8 cellular contexts compared by ENCODE assay signal in the genomic region with DNA sequence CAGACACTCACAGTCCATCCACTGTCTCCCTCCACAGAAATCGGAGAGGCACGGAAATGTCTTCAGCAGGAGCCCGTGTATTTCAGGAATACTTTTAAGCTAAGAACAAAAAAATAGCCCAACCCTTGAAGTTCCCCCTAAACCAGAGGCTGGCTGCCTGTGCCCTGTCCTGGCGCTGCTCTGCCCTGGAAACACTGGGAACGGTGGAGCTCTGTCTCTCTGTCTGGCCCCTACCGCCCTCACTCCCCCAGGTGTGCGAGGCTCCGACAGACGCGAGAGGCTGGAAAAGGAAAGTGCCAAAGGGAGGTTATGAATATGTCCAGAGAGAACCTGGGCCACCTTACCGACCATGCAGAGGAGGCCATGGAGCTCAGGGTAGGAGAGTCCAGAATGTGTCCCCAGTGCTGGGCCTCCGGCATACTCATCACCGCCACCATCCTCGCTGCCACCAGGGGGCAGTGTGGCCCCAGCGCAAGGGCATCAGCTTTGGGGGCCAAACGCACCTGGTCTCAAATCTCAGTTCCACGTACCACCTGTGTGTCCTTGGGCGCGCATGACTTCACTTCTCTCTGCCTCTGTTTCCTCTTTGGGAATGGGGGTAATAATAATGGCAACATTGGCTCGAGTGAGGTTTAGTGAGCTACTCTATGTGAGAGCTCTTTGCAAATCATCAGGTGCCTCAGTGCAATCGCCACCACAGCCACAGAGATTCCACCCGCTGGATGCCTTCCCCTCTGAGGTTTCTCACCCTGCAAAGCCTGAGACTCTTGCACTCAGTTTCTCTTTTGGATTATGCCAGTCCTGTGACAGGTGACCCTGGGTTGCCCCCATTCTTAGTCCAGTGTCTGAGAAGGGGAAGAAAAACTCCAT. TPM values are rescaled to one million over a fixed set of nuclear protein-coding genes. Genes with fewer than 3 reads are reported as not detected.
DNase-seq lines count a peak whose midpoint lies in the region; TF ChIP-seq lines count a peak whose summit lies in the region.

No MANE protein-coding gene starts in this region.

- peaks cover 18% of the 10 kb centered on the region for H3K4me1 ChIP-seq in Loucy (ENCODE audit: insufficient read depth, low read length, poor library complexity, severe bottlenecking)

- no peaks in the 10 kb centered on the region for H4K20me1 ChIP-seq in Loucy (ENCODE audit: insufficient read depth, low read length, poor library complexity, severe bottlenecking)

- H3K36me3 Mint-ChIP-seq in mesothelial cell of epicardium = no peaks in the 10 kb centered on the region

- no peak overlapping the region for H3K4me3 Mint-ChIP-seq in mesothelial cell of epicardium

- H3K27me3 ChIP-seq in Loucy (ENCODE audit: insufficient read depth, low read length, poor library complexity, severe bottlenecking) = no peaks in the 10 kb centered on the region

- DNase-seq in NCI-H510A treated with DMSO at 0.1 percent for 48 hours (lab: John Stamatoyannopoulos, UW) (peak; percentile 11), NCI-H510A (lab: John Stamatoyannopoulos, UW) (no peak), mesothelial cell of epicardium (ENCODE audit: low spot score in 2 of 2, unreplicated experiment in 2 of 2) (peak; percentile 51 to 79), cerebellum (ENCODE audit: low spot score) (no peak)
- peak; percentile 81 to 84 for DNase-seq in activated CD4-positive, alpha-beta T cell treated with anti-CD3 and anti-CD28 coated beads, Interleukin-2, amount 50 U/mL, for 48 hours
- DNase-seq in effector CD4-positive, alpha-beta T cell = peak; percentile 68
- DNase-seq in stimulated activated CD8-positive, alpha-beta memory T cell treated with anti-CD3 and anti-CD28 coated beads, Interleukin-4, amount 100 ng/mL, for 4 hours (ENCODE audit: low read depth in 2 of 2, low spot score in 1 of 2) = peak; percentile 55 to 70

- H3K4me3 ChIP-seq in Loucy (ENCODE audit: low read length, poor library complexity, severe bottlenecking) = no peak overlapping the region

- no peaks in the 10 kb centered on the region for H3K79me2 ChIP-seq in Loucy (ENCODE audit: insufficient read depth, low read length)

- TF ChIP-seq CTCF in Loucy (conservative IDR thresholded peaks at IDR 0.05; ENCODE audit: low read length) (peak; percentile 95), mesothelial cell of epicardium (IDR thresholded peaks at IDR 0.05; ENCODE audit: unreplicated experiment) (peak; percentile 94)

- H2AFZ ChIP-seq in Loucy (ENCODE audit: low read length) = no peak overlapping the region

- H3K4me1 Mint-ChIP-seq in mesothelial cell of epicardium = peaks cover 6% of the 10 kb centered on the region

- peaks cover 47% of the 10 kb centered on the region for H3K27me3 Mint-ChIP-seq in mesothelial cell of epicardium (ENCODE audit: low read depth)

- H3K36me3 ChIP-seq in Loucy (ENCODE audit: insufficient read depth, low read length) = no peaks in the 10 kb centered on the region

- peaks cover 5% of the 10 kb centered on the region; the same call in 1 of the 2 replicates for H3F3A ChIP-seq in Loucy (ENCODE audit: low read depth)

- H3K9me3 ChIP-seq in Loucy (ENCODE audit: insufficient read depth, low read depth, low read length) = no peaks in the 10 kb centered on the region

- H3K27ac Mint-ChIP-seq in mesothelial cell of epicardium = no peak overlapping the region

- H3K9me2 ChIP-seq in Loucy (replicated peaks; ENCODE audit: low read depth, low read length) = no peaks in the 10 kb centered on the region

- H3K9ac ChIP-seq in Loucy (ENCODE audit: low read depth, low read length, poor library complexity, severe bottlenecking) = no peak overlapping the region

- no peak overlapping the region for H3K4me2 ChIP-seq in Loucy (ENCODE audit: low read depth, low read length, poor library complexity, severe bottlenecking)

- H3K9me3 Mint-ChIP-seq in mesothelial cell of epicardium = no peaks in the 10 kb centered on the region

RNA-seq across cellular contexts. Expression of gene SLCO2B1, which starts 10.4 kb away (rescaled TPM):
- total RNA-seq in mesothelial cell of epicardium (0.44 to 0.45 TPM in 2 of 3 replicates, not detected in the other), cerebellum (16.2 TPM)

RNA-seq across cellular contexts. Expression of gene OR2AT4, which starts 43.8 kb away (rescaled TPM):
- total RNA-seq in mesothelial cell of epicardium (not detected in 3 replicates), cerebellum (not detected)

Comparison
In these comparisons a context has a peak if more than half of its experiments do, and no peak if none do; other contexts are left out.
1. DNase-seq: peak in NCI-H510A treated with DMSO at 0.1 percent for 48 hours (single experiment), activated CD4-positive, alpha-beta T cell treated with anti-CD3 and anti-CD28 coated beads, Interleukin-2, amount 50 U/mL, for 48 hours (2 of 2), effector CD4-positive, alpha-beta T cell (single experiment), mesothelial cell of epicardium (2 of 2) and stimulated activated CD8-positive, alpha-beta memory T cell treated with anti-CD3 and anti-CD28 coated beads, Interleukin-4, amount 100 ng/mL, for 4 hours (2 of 2); none in NCI-H510A (single experiment) and cerebellum (single experiment).
2. RNA of gene SLCO2B1, which starts 10.4 kb away (total RNA-seq): 16.2 TPM in cerebellum (single experiment); 0.44 to 0.45 TPM in mesothelial cell of epicardium; every median in the first group is over 10 times any median in the second.